Comparison of ENCODE assay signal across 8 cellular contexts in genomic region chr20:34704177-34705007, GRCh38. TPM values are rescaled to one million over a fixed set of nuclear protein-coding genes. Genes with fewer than 3 reads are reported as not detected.
DNase-seq lines count a peak whose midpoint lies in the region; ATAC-seq, FAIRE-seq and TF ChIP-seq lines count a peak whose summit lies in the region.

TP53INP2 (plus strand) TSS chr20:34704344; CDS start chr20:34708740, 4,396 bp downstream.

- H3K79me2 ChIP-seq in MM.1S (ENCODE audit: low read length) = no peaks in the 10 kb centered on the region

- H3K27me3 Mint-ChIP-seq in natural killer cell treated with Interleukin-12 subunit alpha and Interleukin-12 subunit beta and Interleukin-15 and Interleukin-18, amount 100 ng/mL, for 72 hours = peaks cover 0 to 7% of the 10 kb centered on the region in 2 donors

- H3F3A ChIP-seq in MM.1S (ENCODE audit: insufficient read depth, low read length) = peaks cover 16% of the 10 kb centered on the region; the same call in 1 of the 2 replicates

- peak; percentile 81 to 87 for ATAC-seq in natural killer cell treated with Interleukin-12 subunit alpha and Interleukin-12 subunit beta and Interleukin-15 and Interleukin-18, amount 100 ng/mL, for 72 hours

- H3K4me3 Mint-ChIP-seq in natural killer cell treated with Interleukin-12 subunit alpha and Interleukin-12 subunit beta and Interleukin-15 and Interleukin-18, amount 100 ng/mL, for 72 hours = peak within 1 kb of the TSS; percentile 97

- H3K27me3 ChIP-seq in MM.1S (replicated peaks; ENCODE audit: insufficient read depth, low read length) = no peaks in the 10 kb centered on the region

- peak; percentile 83 for DNase-seq in DMS53 treated with DMSO at 0.1 percent for 48 hours (lab: John Stamatoyannopoulos, UW; ENCODE audit: unreplicated experiment)
- DNase-seq in H54 (ENCODE audit: insufficient read length, low spot score) = peak; percentile 83
- DNase-seq in MM.1S = peak; percentile 91
- peak; percentile 79 to 93 for DNase-seq in SHP77 (lab: John Stamatoyannopoulos, UW)
- peak; percentile 95 for DNase-seq in activated effector memory CD4-positive, alpha-beta T cell treated with anti-CD3 and anti-CD28 coated beads, Interleukin-2, amount 50 U/mL, for 16 hours
- DNase-seq in fibroblast of pulmonary artery (ENCODE audit: low read depth) = peak; percentile 94
- peak; percentile 92 for DNase-seq in natural killer cell treated with Interleukin-12 subunit alpha and Interleukin-12 subunit beta and Interleukin-15 and Interleukin-18, amount 100 ng/mL, for 72 hours (ENCODE audit: low spot score)
- peak; percentile 83 to 89 (median 86) for DNase-seq in stimulated activated naive CD4-positive, alpha-beta T cell (lab: John Stamatoyannopoulos, UW)

- no peak for FAIRE-seq in H54 (lab: Jason Lieb, UNC)

- peak; percentile 25 for TF ChIP-seq POLR2A in H54 (IDR thresholded peaks at IDR 0.05; ENCODE audit: low read depth, low read length)

- H4K20me1 ChIP-seq in MM.1S (ENCODE audit: insufficient read depth, low read length) = no peaks in the 10 kb centered on the region

- peak within 1 kb of the TSS; percentile 97 for H2AFZ ChIP-seq in MM.1S (ENCODE audit: low read length)

- H3K4me3 ChIP-seq in MM.1S (ENCODE audit: low read length) = peak within 1 kb of the TSS; percentile 89
- H3K4me3 ChIP-seq in fibroblast of pulmonary artery (replicated peaks; ENCODE audit: low read depth, low read length) = peak within 1 kb of the TSS; percentile 74

- TF ChIP-seq CTCF in MM.1S (IDR thresholded peaks at IDR 0.05; ENCODE audit: low read length) = no peak
- no peak for TF ChIP-seq CTCF in fibroblast of pulmonary artery (IDR thresholded peaks at IDR 0.05; ENCODE audit: low read length, missing control alignments)

- peaks cover 31 to 33% of the 10 kb centered on the region in 2 donors for H3K4me1 Mint-ChIP-seq in natural killer cell treated with Interleukin-12 subunit alpha and Interleukin-12 subunit beta and Interleukin-15 and Interleukin-18, amount 100 ng/mL, for 72 hours (ENCODE audit: low read depth in 2 of 2)

- H3K9me2 ChIP-seq in MM.1S (replicated peaks; ENCODE audit: insufficient read depth, low read length) = no peaks in the 10 kb centered on the region

- peak within 1 kb of the TSS; percentile 63; the same call in 1 of the 2 replicates for H3K27ac ChIP-seq in MM.1S (ENCODE audit: low read length)

- no peaks in the 10 kb centered on the region for H3K36me3 Mint-ChIP-seq in natural killer cell treated with Interleukin-12 subunit alpha and Interleukin-12 subunit beta and Interleukin-15 and Interleukin-18, amount 100 ng/mL, for 72 hours

- no peaks in the 10 kb centered on the region for H3K9me3 ChIP-seq in MM.1S (replicated peaks; ENCODE audit: insufficient read depth, low read length)

- peak within 1 kb of the TSS; percentile 72 to 95 for H3K27ac Mint-ChIP-seq in natural killer cell treated with Interleukin-12 subunit alpha and Interleukin-12 subunit beta and Interleukin-15 and Interleukin-18, amount 100 ng/mL, for 72 hours

- peaks cover 7% of the 10 kb centered on the region; the same call in 1 of the 2 replicates for H3K4me1 ChIP-seq in MM.1S (ENCODE audit: low read length)

- no peaks in the 10 kb centered on the region for H3K36me3 ChIP-seq in MM.1S (replicated peaks; ENCODE audit: insufficient read depth, low read length)

- H3K4me2 ChIP-seq in MM.1S (ENCODE audit: low read depth, low read length) = peak within 1 kb of the TSS; percentile 100

- H3K9ac ChIP-seq in MM.1S (ENCODE audit: low read length) = peak within 1 kb of the TSS; percentile 83

- no peaks in the 10 kb centered on the region for H3K9me3 Mint-ChIP-seq in natural killer cell treated with Interleukin-12 subunit alpha and Interleukin-12 subunit beta and Interleukin-15 and Interleukin-18, amount 100 ng/mL, for 72 hours

RNA-seq across cellular contexts. Expression of gene TP53INP2, which starts in this region (rescaled TPM):
- 1 to 10 TPM; 3.0 to 4.3 TPM for total RNA-seq in natural killer cell treated with Interleukin-12 subunit alpha and Interleukin-12 subunit beta and Interleukin-15 and Interleukin-18, amount 100 ng/mL, for 72 hours

Comparison
In these comparisons a context has a peak if more than half of its experiments do, and no peak if none do; other contexts are left out.
1. Peak in every context shown above with its lines: DNase-seq, ATAC-seq, H3K4me3 ChIP-seq and H3K27ac ChIP-seq.